ENCODE assay signal across 19 cellular contexts in the genomic region with DNA sequence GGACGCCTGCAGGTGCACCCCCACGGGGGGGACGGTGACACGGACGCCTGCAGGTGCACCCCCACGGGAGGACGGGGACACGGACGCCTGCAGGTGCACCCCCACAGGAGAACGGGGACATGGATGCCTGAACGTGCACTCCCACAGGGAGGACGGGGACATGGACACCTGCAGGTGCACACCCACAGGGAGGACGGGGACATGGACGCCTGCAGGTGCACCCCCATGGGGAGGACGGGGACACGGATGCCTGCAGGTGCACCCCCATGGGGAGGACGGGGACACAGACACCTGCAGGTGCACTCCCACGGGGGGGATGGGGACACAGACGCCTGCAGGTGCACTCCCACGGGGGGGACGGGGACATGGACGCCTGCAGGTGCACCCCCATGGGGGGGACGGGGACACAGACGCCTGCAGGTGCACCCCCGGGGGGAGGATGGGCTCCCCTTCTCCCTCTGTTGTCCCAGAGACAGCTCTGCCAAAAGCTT.
DNase-seq lines count a peak whose midpoint lies in the region; ATAC-seq and TF ChIP-seq lines count a peak whose summit lies in the region.
"Had no signal": no experiment of that assay in that cellular context is flagged by ENCODE, and none has a peak within 500 bp of the region (broad histone marks: within the 10 kb centered on the region; RNA-seq: fewer than 3 reads in every experiment).

No MANE protein-coding gene starts in this region.

- WGBS in right cardiac atrium = 89% methylated on average over 25 of the region's 25 CpGs

- intact Hi-C loops in right cardiac atrium (cut with DNase I) (loop anchor here in 2 of 4 donors (5.0 to 10.0 kb wide), 2 partner anchors 180 to 183 kb away; no protein-coding TSS in a partner anchor), Right ventricle myocardium inferior (cut with DNase I) (loop anchor here (5.0 kb wide), 1 partner anchor 112 kb away; the partner anchor contains the start of gene METRNL)

- H3K27me3 ChIP-seq in right cardiac atrium (ENCODE audit: control insufficient read depth, insufficient read depth) (no peaks in the 10 kb centered on the region), Peyer's patch (no peaks in the 10 kb centered on the region)

- no peaks in the 10 kb centered on the region for H3K36me3 ChIP-seq in Peyer's patch
- H3K36me3 ChIP-seq: HAP-1 had no signal

- H3K9me3 ChIP-seq in right cardiac atrium (ENCODE audit: control insufficient read depth, low read length) = no peaks in the 10 kb centered on the region
- H3K9me3 ChIP-seq in Peyer's patch = no peaks in the 10 kb centered on the region
- H3K9me3 ChIP-seq: HAP-1 had no signal

- no peak for ATAC-seq in right cardiac atrium
- no peak for ATAC-seq in Right ventricle myocardium inferior
- ATAC-seq in GM18498 (IDR thresholded peaks at IDR 0.05; ENCODE audit: unreplicated experiment) = no peak
- no peak for ATAC-seq in stimulated activated naive CD8-positive, alpha-beta T cell treated with anti-CD3 and anti-CD28 coated beads, Interleukin-15, Interleukin-2, amounts not matched to agents 100 U/mL and 50 U/mL, for 24 hours
- ATAC-seq: CD8-positive, alpha-beta T cell; K562 had no signal

- TF ChIP-seq POLR2A in Peyer's patch (IDR thresholded peaks at IDR 0.05) = no peak

- no peak overlapping the region for H3K27ac ChIP-seq in right cardiac atrium (ENCODE audit: low read length)
- H3K27ac ChIP-seq in Peyer's patch = no peak overlapping the region
- H3K27ac ChIP-seq: HL-60, PC-9 had no signal

- H3K4me1 ChIP-seq in right cardiac atrium (ENCODE audit: control insufficient read depth, insufficient read depth, low read length) = no peaks in the 10 kb centered on the region
- H3K4me1 ChIP-seq in Peyer's patch = peaks cover 0 to 9% (median 4%) of the 10 kb centered on the region in 4 donors
- H3K4me1 ChIP-seq: HAP-1 had no signal

- DNase-seq in right cardiac atrium (peak in 2 of 3 donors; percentile 39 to 56), Right ventricle myocardium inferior (ENCODE audit: missing footprints) (no peak), Peyer's patch (peak in 2 of 3 donors; percentile 42 to 43), islet precursor cell (peak; percentile 51), ureter (ENCODE audit: low spot score) (peak; percentile 38), cortex of kidney (lab: John Stamatoyannopoulos, UW) (no peak)
- no peak for DNase-seq in stimulated activated naive CD8-positive, alpha-beta T cell treated with anti-CD3 and anti-CD28 coated beads, Interleukin-15, Interleukin-2, amounts not matched to agents 100 U/mL and 50 U/mL, for 24 hours
- DNase-seq: DMS79 treated with DMSO at 0.1 percent for 48 hours, NCI-H1417, NCI-H187 treated with DMSO at 0.1 percent for 48 hours, NCI-H2171, NCI-H446, NCI-H748 treated with DMSO at 0.1 percent for 48 hours, PC-9 had no signal

- no peak for TF ChIP-seq CTCF in Peyer's patch (IDR thresholded peaks at IDR 0.05)

- H3K4me3 ChIP-seq in right cardiac atrium (ENCODE audit: low read length) = no peak overlapping the region
- no peak overlapping the region for H3K4me3 ChIP-seq in Peyer's patch
- H3K4me3 ChIP-seq: HAP-1, K562, PC-9 had no signal

Comparison
In these comparisons a context has a peak if more than half of its experiments do, and no peak if none do; other contexts are left out.
1. DNase-seq: peak in right cardiac atrium (2 of 3), Peyer's patch (2 of 3), islet precursor cell (single experiment) and ureter (single experiment); none in Right ventricle myocardium inferior (single experiment), stimulated activated naive CD8-positive, alpha-beta T cell treated with anti-CD3 and anti-CD28 coated beads, Interleukin-15, Interleukin-2, amounts not matched to agents 100 U/mL and 50 U/mL, for 24 hours (single experiment) and cortex of kidney (single experiment).